Comparison of ENCODE assay signal across 17 cellular contexts in genomic region chr18:48874233-48874632, GRCh38.
DNase-seq lines count a peak whose midpoint lies in the region; ATAC-seq and TF ChIP-seq lines count a peak whose summit lies in the region.
"Had no signal": no experiment of that assay in that cellular context is flagged by ENCODE, and none has a peak within 500 bp of the region (broad histone marks: within the 10 kb centered on the region; RNA-seq: fewer than 3 reads in every experiment).

No MANE protein-coding gene starts in this region.

- H3K36me3 Mint-ChIP-seq in Calu3 (ENCODE audit: insufficient read depth, unreplicated experiment): peaks cover 11% of the 10 kb centered on the region

- intact Hi-C loops in Calu3 (cut with micrococcal nuclease; ENCODE audit: unreplicated experiment): no loop called here

- peak overlapping the region; percentile 57 for H4K8ac ChIP-seq in trophoblast cell (ENCODE audit: low read depth, low read length)

- peaks cover 45% of the 10 kb centered on the region for H3K4me1 Mint-ChIP-seq in Calu3 (ENCODE audit: low read depth, unreplicated experiment)

- H3K4me3 Mint-ChIP-seq in Calu3 (ENCODE audit: low read depth, unreplicated experiment): no peak overlapping the region
- H3K4me3 Mint-ChIP-seq: CD4-positive, alpha-beta T cell had no signal

- H4K12ac ChIP-seq in trophoblast cell (ENCODE audit: low read depth, low read length): no peak overlapping the region

- no peak overlapping the region for H3K23ac ChIP-seq in trophoblast cell (ENCODE audit: low read length)

- H3K9me3 Mint-ChIP-seq in Calu3 (ENCODE audit: low read depth, unreplicated experiment): no peaks in the 10 kb centered on the region
- H3K9me3 Mint-ChIP-seq: CD4-positive, alpha-beta T cell had no signal

- no peaks in the 10 kb centered on the region for H4K20me1 ChIP-seq in Karpas-422 (ENCODE audit: insufficient read depth, low read depth, low read length)

- no peak for TF ChIP-seq CTCF in Calu3 (IDR thresholded peaks at IDR 0.05; ENCODE audit: unreplicated experiment)
- TF ChIP-seq CTCF in RWPE1 (conservative IDR thresholded peaks at IDR 0.05; ENCODE audit: low read depth): no peak

- H3K27me3 ChIP-seq in trophoblast cell (ENCODE audit: insufficient read depth, low read length) (no peaks in the 10 kb centered on the region), Karpas-422 (ENCODE audit: low read length) (no peaks in the 10 kb centered on the region)
- H3K27me3 ChIP-seq: MG63 had no signal

- peak overlapping the region; percentile 91 for H3K14ac ChIP-seq in trophoblast cell (ENCODE audit: low read length)

- H2AFZ ChIP-seq in trophoblast cell (ENCODE audit: insufficient read depth, low read length, poor library complexity) (peak overlapping the region; percentile 35), Karpas-422 (ENCODE audit: low read length) (no peak overlapping the region)

- POLR2A ChIA-PET in RWPE1 (lab: Yijun Ruan, JAX; ENCODE audit: low non-redundant PET): interaction anchor here (0.6 kb wide), 1 partner anchor 61 kb away, joined by 3 read pairs; no protein-coding TSS in a partner anchor

- CTCF ChIA-PET in Calu3 (lab: Charles Lee): interaction anchor here (0.7 kb wide), 1 partner anchor 65 kb away, joined by 3 read pairs; no protein-coding TSS in a partner anchor
- CTCF ChIA-PET in RWPE1 (lab: Yijun Ruan, JAX): interaction anchor here (0.7 kb wide), 1 partner anchor 39 kb away, joined by 3 read pairs; no protein-coding TSS in a partner anchor

- H2BK5ac ChIP-seq in trophoblast cell (ENCODE audit: low read depth, low read length, poor library complexity): peak overlapping the region; percentile 69

- H3K4me2 ChIP-seq in trophoblast cell (ENCODE audit: low read length) (no peak overlapping the region), Karpas-422 (ENCODE audit: low read depth, low read length, poor library complexity, severe bottlenecking) (no peak overlapping the region)

- H3K27ac ChIP-seq in RWPE1 (peak overlapping the region; percentile 70; the same call in 1 of the 2 replicates), trophoblast cell (ENCODE audit: low read depth, low read length) (peak overlapping the region; percentile 14), Karpas-422 (ENCODE audit: low read length) (no peak overlapping the region)

- peaks cover 60% of the 10 kb centered on the region for H3K79me1 ChIP-seq in trophoblast cell (ENCODE audit: low read length)

- H3K27me3 Mint-ChIP-seq in Calu3 (ENCODE audit: unreplicated experiment): no peaks in the 10 kb centered on the region
- H3K27me3 Mint-ChIP-seq: CD4-positive, alpha-beta T cell had no signal

- H3K27ac Mint-ChIP-seq in Calu3 (ENCODE audit: unreplicated experiment): peak overlapping the region; percentile 38
- H3K27ac Mint-ChIP-seq: CD4-positive, alpha-beta T cell had no signal

- no peak overlapping the region for H3K9ac ChIP-seq in trophoblast cell (ENCODE audit: low read length)
- no peak overlapping the region for H3K9ac ChIP-seq in Karpas-422 (ENCODE audit: low read length)

- H3K18ac ChIP-seq in trophoblast cell (ENCODE audit: low read length): peak overlapping the region; percentile 84

- no peaks in the 10 kb centered on the region for H3K9me3 ChIP-seq in trophoblast cell (ENCODE audit: insufficient read depth, low read depth, low read length)
- H3K9me3 ChIP-seq in Karpas-422 (ENCODE audit: low read length): no peaks in the 10 kb centered on the region
- H3K9me3 ChIP-seq: MG63 had no signal

- no peaks in the 10 kb centered on the region for H3K36me3 ChIP-seq in trophoblast cell (ENCODE audit: control insufficient read depth in 1 of 2, insufficient read depth in 2 of 2, low read length in 2 of 2)
- H3K36me3 ChIP-seq in Karpas-422 (ENCODE audit: insufficient read depth, low read length): no peaks in the 10 kb centered on the region
- H3K36me3 ChIP-seq: MG63 had no signal

- H2BK12ac ChIP-seq in trophoblast cell (ENCODE audit: low read length): peak overlapping the region; percentile 99

- no TSS peak for BruUV-seq in Calu3 (replicated peaks; lab: Mats Ljungman, UMichigan)

- peak overlapping the region; percentile 95 for H2AK5ac ChIP-seq in trophoblast cell (ENCODE audit: low read length)

- ATAC-seq in GM19397 (IDR thresholded peaks at IDR 0.05; ENCODE audit: unreplicated experiment): no peak
- ATAC-seq in GM18519 (IDR thresholded peaks at IDR 0.05; ENCODE audit: low FRiP score, unreplicated experiment): no peak
- ATAC-seq: HCT116 had no signal

- no peaks in the 10 kb centered on the region for H3K9me2 ChIP-seq in Karpas-422 (replicated peaks; ENCODE audit: insufficient read depth, low read length)

- peaks cover 16% of the 10 kb centered on the region for H3K79me2 ChIP-seq in trophoblast cell (ENCODE audit: control insufficient read depth, insufficient read depth, low read length, poor library complexity)
- H3K79me2 ChIP-seq in Karpas-422 (ENCODE audit: low read length): no peaks in the 10 kb centered on the region

- no peak for DNase-seq in Calu3
- no peak for DNase-seq in RWPE1 (ENCODE audit: low spot score)
- DNase-seq in epidermal melanocyte (ENCODE audit: insufficient read length, low spot score): peak; percentile 5
- DNase-seq in trophoblast cell: no peak
- no peak for DNase-seq in Karpas-422
- DNase-seq in NCI-H510A treated with DMSO at 0.1 percent for 48 hours (lab: John Stamatoyannopoulos, UW): no peak
- DNase-seq: CD4-positive, alpha-beta T cell; DMS79 treated with DMSO at 0.1 percent for 48 hours; KG1; MG63; NCI-H1105; NCI-H1694 treated with DMSO at 0.1 percent for 48 hours; NCI-H748 treated with DMSO at 0.1 percent for 48 hours; SIG-M5 had no signal

- peak overlapping the region; percentile 76 for H3K4ac ChIP-seq in trophoblast cell (ENCODE audit: low read depth, low read length)

- H4K91ac ChIP-seq in trophoblast cell (ENCODE audit: low read depth, low read length): peak overlapping the region; percentile 99

- peak overlapping the region; percentile 95 for H2BK120ac ChIP-seq in trophoblast cell (ENCODE audit: insufficient read depth, low read length, poor library complexity)

- H3K4me1 ChIP-seq in trophoblast cell (ENCODE audit: control insufficient read depth in 1 of 2, insufficient read depth in 2 of 2, low read length in 2 of 2): peaks cover 48 to 49% of the 10 kb centered on the region in 2 experiments
- no peaks in the 10 kb centered on the region for H3K4me1 ChIP-seq in Karpas-422 (ENCODE audit: low read length)

- no peak overlapping the region for H3K4me3 ChIP-seq in trophoblast cell (ENCODE audit: low read depth, low read length)
- H3K4me3 ChIP-seq in Karpas-422 (ENCODE audit: low read length): no peak overlapping the region
- H3K4me3 ChIP-seq: MG63 had no signal

- no CpG with 5 or more reads among the region's 5 CpGs for WGBS in trophoblast cell (ENCODE audit: extremely low coverage, insufficient coverage, insufficient read length)
